ENCODE assay signal across 15 cellular contexts in the genomic region with DNA sequence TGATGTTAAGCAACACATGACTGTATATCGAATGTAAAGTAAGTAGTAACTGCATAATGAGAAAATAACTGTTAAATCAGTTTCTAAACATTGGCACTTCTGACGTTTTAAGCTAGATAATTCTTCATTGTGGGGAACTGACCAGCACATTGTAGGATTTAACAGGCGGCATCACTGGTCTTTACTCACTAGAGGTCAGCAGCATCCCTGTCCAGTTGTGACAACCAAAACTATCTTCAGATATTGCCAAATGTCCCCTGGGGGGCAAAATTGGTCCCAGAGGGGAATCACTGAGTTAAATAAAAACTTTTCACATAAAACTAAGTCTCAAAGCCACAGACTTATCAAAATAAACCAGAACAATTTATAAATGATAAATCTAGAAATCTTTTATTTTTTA.
DNase-seq lines count a peak whose midpoint lies in the region; ATAC-seq and TF ChIP-seq lines count a peak whose summit lies in the region.
"Had no signal": no experiment of that assay in that cellular context is flagged by ENCODE, and none has a peak within 500 bp of the region (broad histone marks: within the 10 kb centered on the region; RNA-seq: fewer than 3 reads in every experiment).

No MANE protein-coding gene starts in this region.

- TF ChIP-seq RAD21 in HCT116 (IDR thresholded peaks at IDR 0.05; ENCODE audit: low read depth): peak; percentile 34; the same call in 1 of the 2 replicates

- no TSS peak for BruUV-seq in HCT116 (replicated peaks; lab: Mats Ljungman, UMichigan)

- H3K36me3 ChIP-seq in HCT116 (ENCODE audit: control insufficient read depth in 1 of 2, insufficient read depth in 2 of 2, low read length in 2 of 2) (peaks cover 2 to 3% of the 10 kb centered on the region in 2 experiments; a peak in 1 of 4 replicates), gastroesophageal sphincter (peaks cover 0 to 52% of the 10 kb centered on the region in 2 donors)
- H3K36me3 ChIP-seq: prostate gland had no signal

- no peak overlapping the region for H3K9ac ChIP-seq in HCT116 (ENCODE audit: low read length)

- RAD21 ChIA-PET in HCT116 (lab: Charles Lee; ENCODE audit: low non-redundant PET in 1 of 2, low total read pairs in 2 of 2, uncharacterized antibody in 2 of 2, unreplicated experiment in 2 of 2): no interaction called here

- H3K27me3 ChIP-seq in HCT116 (ENCODE audit: insufficient read depth, low read length) (no peaks in the 10 kb centered on the region), gastroesophageal sphincter (no peaks in the 10 kb centered on the region)
- H3K27me3 ChIP-seq: upper lobe of left lung had no signal

- H2AFZ ChIP-seq in HCT116 (ENCODE audit: low read depth, low read length, poor library complexity, severe bottlenecking): no peak overlapping the region

- H4K20me1 ChIP-seq in HCT116 (ENCODE audit: insufficient read depth): no peaks in the 10 kb centered on the region

- H3K27ac ChIP-seq in 22Rv1 (no peak overlapping the region), HCT116 (ENCODE audit: low read depth, low read length) (no peak overlapping the region), VCaP (no peak overlapping the region), gastroesophageal sphincter (no peak overlapping the region)
- H3K27ac ChIP-seq: prostate gland, upper lobe of left lung had no signal

- WGBS in gastroesophageal sphincter (ENCODE audit: low coverage in 1 of 2), 2 donors: 73 to 77% methylated on average over 3 of the region's 3 CpGs

- no peaks in the 10 kb centered on the region for H3K9me2 ChIP-seq in HCT116 (ENCODE audit: insufficient read depth)

- H3K4me3 ChIP-seq in HCT116 (replicated peaks in 1 of 2; ENCODE audit: low read depth in 1 of 2, low read length in 2 of 2): no peak overlapping the region
- H3K4me3 ChIP-seq in gastroesophageal sphincter: no peak overlapping the region
- H3K4me3 ChIP-seq: prostate gland, upper lobe of left lung had no signal

- intact Hi-C loops in HCT116 (cut with micrococcal nuclease): no loop called here

- ATAC-seq in HCT116 (no peak), gastroesophageal sphincter (no peak), HG02588 (IDR thresholded peaks at IDR 0.05; ENCODE audit: unreplicated experiment) (no peak)
- ATAC-seq: Right ventricle myocardium inferior had no signal

- no peaks in the 10 kb centered on the region for H3K9me3 ChIP-seq in HCT116 (ENCODE audit: control insufficient read depth in 1 of 2, insufficient read depth in 1 of 2, low read depth in 1 of 2, low read length in 2 of 2)
- H3K9me3 ChIP-seq in gastroesophageal sphincter: no peaks in the 10 kb centered on the region
- H3K9me3 ChIP-seq: prostate gland, upper lobe of left lung had no signal

- no peak for DNase-seq in HCT116 (ENCODE audit: low read depth, low spot score)
- DNase-seq in retina: no peak
- no peak for DNase-seq in activated CD4-positive, alpha-beta T cell treated with anti-CD3 and anti-CD28 coated beads, Interleukin-2, amount 50 U/mL, for 4 hours
- DNase-seq in GF-D8 (lab: John Stamatoyannopoulos, UW): no peak
- DNase-seq: activated CD4-positive, alpha-beta memory T cell treated with anti-CD3 and anti-CD28 coated beads, Interleukin-2, amount 10 ng/mL, durations not matched to agents 7 days and 5 days; activated effector memory CD4-positive, alpha-beta T cell treated with Interleukin-2 at 50 U/mL for 16 hours; NCI-H1092; NCI-H510A; upper lobe of left lung had no signal

- CTCF ChIA-PET in HCT116 (lab: Charles Lee): interaction anchor here (1.0 kb wide), 1 partner anchor 11 kb away, joined by 3 read pairs; no protein-coding TSS in a partner anchor

- no peak overlapping the region for H3K4me2 ChIP-seq in HCT116 (ENCODE audit: low read length)

- POLR2A ChIA-PET in HCT116 (lab: Charles Lee): no interaction called here

- TF ChIP-seq POLR2A in HCT116 (IDR thresholded peaks at IDR 0.05; ENCODE audit: borderline replicate concordance, extremely low read depth, insufficient read depth, insufficient read length) (no peak), gastroesophageal sphincter (IDR thresholded peaks at IDR 0.05) (no peak)

- TF ChIP-seq CTCF in 22Rv1 (IDR thresholded peaks at IDR 0.05) (peak; percentile 22; the same call in 1 of the 2 replicates), HCT116 (IDR thresholded peaks at IDR 0.05 in 2 of 3, conservative IDR thresholded peaks at IDR 0.05 in 1 of 3; ENCODE audit: borderline replicate concordance in 1 of 3, insufficient read depth in 1 of 3, low read depth in 2 of 3, low read length in 2 of 3) (peak in 2 of 3 experiments; percentile 12 to 18; a peak in 2 of 6 replicates), VCaP (conservative IDR thresholded peaks at IDR 0.05) (peak; percentile 76), gastroesophageal sphincter (IDR thresholded peaks at IDR 0.05) (peak in 3 of 4 experiments; percentile 10 to 15 (median 11))

- H3K79me2 ChIP-seq in HCT116 (ENCODE audit: insufficient read depth, low read length): no peaks in the 10 kb centered on the region

- no peak for TF ChIP-seq EP300 in gastroesophageal sphincter (IDR thresholded peaks at IDR 0.05)

- H3K4me1 ChIP-seq in HCT116 (ENCODE audit: control insufficient read depth in 1 of 2, insufficient read depth in 2 of 2, low read length in 2 of 2) (no peaks in the 10 kb centered on the region), gastroesophageal sphincter (no peaks in the 10 kb centered on the region)
- H3K4me1 ChIP-seq: prostate gland, upper lobe of left lung had no signal

TF ChIP-seq in HCT116, 20 proteins besides CTCF, POLR2A, EP300 and RAD21:
- TF ChIP-seq FOSL1 (IDR thresholded peaks at IDR 0.05; ENCODE audit: low read depth): no peak
- no peak for TF ChIP-seq ELF1 (IDR thresholded peaks at IDR 0.05; ENCODE audit: borderline replicate concordance, low read depth)
- no peak for TF ChIP-seq YY1 (IDR thresholded peaks at IDR 0.05; ENCODE audit: extremely low read depth, insufficient replicate concordance, low read depth, low read length)
- no peak for TF ChIP-seq SIN3A (IDR thresholded peaks at IDR 0.05; ENCODE audit: low read depth)

Comparison
In these comparisons a context has a peak if more than half of its experiments do, and no peak if none do; other contexts are left out.
1. CTCF ChIP-seq: peak in every context shown above with its lines; median percentile 76 in VCaP; 22 in 22Rv1; 15 in HCT116; 11 in gastroesophageal sphincter.